12 cellular contexts compared by ENCODE assay signal in the genomic region with DNA sequence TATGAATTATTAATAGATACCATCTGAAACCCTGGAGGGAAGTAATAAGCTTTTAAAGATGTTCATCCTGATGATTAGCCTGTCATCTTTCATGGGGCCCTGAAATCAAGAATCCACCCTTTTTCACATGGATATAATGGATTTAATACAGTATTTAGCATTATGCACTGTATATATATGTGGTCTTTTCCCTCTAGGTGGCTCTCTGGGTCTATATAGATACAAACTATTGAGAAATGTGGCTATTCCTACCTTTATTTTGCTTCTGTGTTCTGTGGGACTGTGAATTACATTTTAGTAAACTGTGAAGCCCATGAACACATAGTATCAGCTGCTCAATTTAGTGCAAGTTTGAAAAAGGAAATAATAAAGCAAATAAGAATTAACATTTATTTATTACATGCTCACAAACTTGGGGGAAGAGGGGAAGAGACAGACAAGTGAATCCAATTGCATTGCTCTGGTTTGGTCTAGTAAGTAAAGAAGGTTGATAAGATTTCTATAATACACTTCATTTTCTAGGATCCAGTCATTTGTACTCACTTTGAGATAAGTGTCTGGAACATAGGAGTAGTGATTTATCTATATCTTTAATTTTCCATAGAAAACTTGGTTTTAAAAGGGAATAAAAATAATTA.
DNase-seq lines count a peak whose midpoint lies in the region; ATAC-seq and TF ChIP-seq lines count a peak whose summit lies in the region.
"Had no signal": no experiment of that assay in that cellular context is flagged by ENCODE, and none has a peak within 500 bp of the region (broad histone marks: within the 10 kb centered on the region; RNA-seq: fewer than 3 reads in every experiment).

No MANE protein-coding gene starts in this region.

- H4K20me1 ChIP-seq in PC-9 (ENCODE audit: insufficient read depth) (no peaks in the 10 kb centered on the region), fibroblast of lung (ENCODE audit: control insufficient read depth, extremely low read depth, insufficient read depth, low read length) (no peaks in the 10 kb centered on the region)

- no peaks in the 10 kb centered on the region for H3K36me3 Mint-ChIP-seq in nephron progenitor cell (ENCODE audit: low read depth)

- TF ChIP-seq CTCF in PC-9 (conservative IDR thresholded peaks at IDR 0.05) (peak; percentile 66), fibroblast of lung (conservative IDR thresholded peaks at IDR 0.05 in 1 of 2, IDR thresholded peaks at IDR 0.05 in 1 of 2; ENCODE audit: low read depth in 1 of 2, low read length in 2 of 2) (peak in 1 of 2 donors; percentile 39), retinal pigment epithelial cell (conservative IDR thresholded peaks at IDR 0.05; ENCODE audit: low read depth, low read length) (peak; percentile 37), nephron progenitor cell (IDR thresholded peaks at IDR 0.05) (no peak)

- H3K4me3 ChIP-seq in PC-9, result no peak overlapping the region
- H3K4me3 ChIP-seq in fibroblast of lung (replicated peaks in 1 of 4; ENCODE audit: control extremely low read depth in 1 of 4, insufficient read depth in 1 of 4, low read depth in 3 of 4, low read length in 4 of 4), result no peak overlapping the region
- H3K4me3 ChIP-seq in retinal pigment epithelial cell (ENCODE audit: low read length), result no peak overlapping the region
- H3K4me3 ChIP-seq: vagina had no signal

- H3K27me3 ChIP-seq in PC-9 (ENCODE audit: insufficient read depth, low read depth) (no peaks in the 10 kb centered on the region), fibroblast of lung (ENCODE audit: control insufficient read depth, insufficient read depth, low read length) (no peaks in the 10 kb centered on the region)
- H3K27me3 ChIP-seq: vagina had no signal

- peaks cover 7% of the 10 kb centered on the region; the same call in 1 of the 2 replicates for H3K36me3 ChIP-seq in PC-9 (ENCODE audit: low read depth)
- H3K36me3 ChIP-seq in fibroblast of lung (ENCODE audit: control insufficient read depth, insufficient read depth, low read length), result no peaks in the 10 kb centered on the region

- H3K27ac ChIP-seq in PC-9, result no peak overlapping the region
- H3K27ac ChIP-seq in fibroblast of lung (ENCODE audit: insufficient read depth, low read length), result no peak overlapping the region
- H3K27ac ChIP-seq: vagina had no signal

- H3K79me2 ChIP-seq in PC-9 (ENCODE audit: low read depth), result no peaks in the 10 kb centered on the region
- H3K79me2 ChIP-seq in fibroblast of lung (ENCODE audit: control insufficient read depth, insufficient read depth, low read length), result no peaks in the 10 kb centered on the region

- H3K9me2 ChIP-seq in PC-9 (ENCODE audit: insufficient read depth), result no peaks in the 10 kb centered on the region; the same call in 1 of the 2 replicates

- peaks cover 4% of the 10 kb centered on the region for H3K4me1 Mint-ChIP-seq in nephron progenitor cell
- H3K4me1 Mint-ChIP-seq: neural crest cell had no signal

- no peak overlapping the region for H3K9ac ChIP-seq in fibroblast of lung (ENCODE audit: insufficient read depth, low read length)

- DNase-seq in NCI-H2029 treated with DMSO at 0.1 percent for 48 hours (lab: John Stamatoyannopoulos, UW) (peak; percentile 5), NCI-H2029 (lab: John Stamatoyannopoulos, UW) (no peak), PC-9 (no peak), fibroblast of lung (ENCODE audit: low read depth in 2 of 2) (peak; percentile 15 to 62), retinal pigment epithelial cell (ENCODE audit: low read depth) (no peak), SIG-M5 treated with dmso at 0.1 percent for 504 hours (lab: John Stamatoyannopoulos, UW; ENCODE audit: unreplicated experiment) (no peak), nephron progenitor cell (no peak)
- DNase-seq: hippocampal formation, NCI-H187 had no signal

- no peak for ATAC-seq in HG03354 (IDR thresholded peaks at IDR 0.05; ENCODE audit: poor library complexity, severe bottlenecking, unreplicated experiment)

- POLR2A ChIA-PET in PC-9 (lab: Charles Lee; ENCODE audit: unreplicated experiment), result no interaction called here

- no peaks in the 10 kb centered on the region for H3F3A ChIP-seq in PC-9 (ENCODE audit: insufficient read depth, low read depth)

- no TSS peak for BruUV-seq in PC-9 (replicated peaks; lab: Mats Ljungman, UMichigan)

- H3K4me1 ChIP-seq in PC-9 (replicated peaks; ENCODE audit: insufficient read depth), result no peaks in the 10 kb centered on the region
- no peaks in the 10 kb centered on the region for H3K4me1 ChIP-seq in fibroblast of lung (ENCODE audit: control insufficient read depth, extremely low read depth, insufficient read depth, low read length)
- H3K4me1 ChIP-seq: vagina had no signal

- CTCF ChIA-PET in PC-9 (lab: Charles Lee), result interaction anchor here (0.6 kb wide), 1 partner anchor 195 kb away, joined by 3 read pairs; no protein-coding TSS in a partner anchor

- intact Hi-C loops in PC-9 (cut with micrococcal nuclease; ENCODE audit: unreplicated experiment), result loop anchor here (2.0 kb wide), 3 partner anchors 60 to 492 kb away; no protein-coding TSS in a partner anchor

- H3K27me3 Mint-ChIP-seq in nephron progenitor cell (ENCODE audit: low read depth, poor library complexity), result no peaks in the 10 kb centered on the region

- H3K9me3 Mint-ChIP-seq in nephron progenitor cell, result no peaks in the 10 kb centered on the region
- H3K9me3 Mint-ChIP-seq: neural crest cell had no signal

- H3K9me3 ChIP-seq in PC-9 (ENCODE audit: insufficient read depth, low read depth), result no peaks in the 10 kb centered on the region
- no peaks in the 10 kb centered on the region for H3K9me3 ChIP-seq in fibroblast of lung (ENCODE audit: control insufficient read depth, insufficient read depth, low read depth, low read length)
- H3K9me3 ChIP-seq: vagina had no signal

- H2AFZ ChIP-seq in PC-9 (no peak overlapping the region), fibroblast of lung (ENCODE audit: low read length) (no peak overlapping the region)

- no peak overlapping the region for H3K4me2 ChIP-seq in PC-9
- no peak overlapping the region for H3K4me2 ChIP-seq in fibroblast of lung (ENCODE audit: extremely low read depth, insufficient read depth, low read length)

- H3K4me3 Mint-ChIP-seq in nephron progenitor cell, result no peak overlapping the region
- H3K4me3 Mint-ChIP-seq: neural crest cell had no signal

- no peak overlapping the region for H3K27ac Mint-ChIP-seq in nephron progenitor cell

Comparison
In these comparisons a context has a peak if more than half of its experiments do, and no peak if none do; other contexts are left out.
1. DNase-seq: peak in NCI-H2029 treated with DMSO at 0.1 percent for 48 hours (single experiment) and fibroblast of lung (2 of 2); none in NCI-H2029 (single experiment), PC-9 (0 of 2), retinal pigment epithelial cell (single experiment), SIG-M5 treated with dmso at 0.1 percent for 504 hours (single experiment) and nephron progenitor cell (single experiment).